In the genomic region with DNA sequence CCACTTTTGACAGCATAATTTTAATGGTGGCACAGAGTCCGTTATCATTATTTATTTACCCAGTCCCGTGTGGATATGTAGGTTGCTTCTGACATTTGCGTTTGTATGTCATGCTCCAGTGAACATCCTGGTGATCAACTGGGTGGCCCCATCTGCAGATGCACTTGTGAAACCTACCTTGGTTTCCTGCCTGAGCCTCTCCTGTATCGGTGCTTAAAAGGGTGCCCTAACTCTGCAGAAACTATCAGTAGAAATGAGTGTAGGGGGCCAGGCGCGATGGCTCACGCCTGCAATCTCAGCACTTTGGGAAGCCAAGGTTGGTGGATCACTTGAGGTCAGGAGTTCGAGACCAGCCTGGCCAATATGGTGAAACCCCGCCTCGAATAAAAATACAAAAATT, we compare ENCODE assay signal across 9 cellular contexts.
DNase-seq lines count a peak whose midpoint lies in the region; ATAC-seq and TF ChIP-seq lines count a peak whose summit lies in the region.
"Had no signal": no experiment of that assay in that cellular context is flagged by ENCODE, and none has a peak within 500 bp of the region (broad histone marks: within the 10 kb centered on the region; RNA-seq: fewer than 3 reads in every experiment).

No MANE protein-coding gene starts in this region.

- peaks cover 17 to 37% (median 25%) of the 10 kb centered on the region in 4 donors for H3K4me1 Mint-ChIP-seq in CD4-positive, alpha-beta memory T cell
- peaks cover 28% of the 10 kb centered on the region for H3K4me1 Mint-ChIP-seq in activated naive CD8-positive, alpha-beta T cell treated with anti-CD3 and anti-CD28 coated beads for 36 hours
- peaks cover 18% of the 10 kb centered on the region for H3K4me1 Mint-ChIP-seq in osteocyte (ENCODE audit: unreplicated experiment)

- H3K9me3 ChIP-seq in CD4-positive, alpha-beta memory T cell (ENCODE audit: control insufficient read depth in 1 of 2, low read length in 2 of 2), result no peaks in the 10 kb centered on the region
- H3K9me3 ChIP-seq in right lobe of liver (no peaks in the 10 kb centered on the region), HAP-1 (no peaks in the 10 kb centered on the region)

- no peaks in the 10 kb centered on the region for H3K36me3 ChIP-seq in CD4-positive, alpha-beta memory T cell (ENCODE audit: insufficient read depth, low read length)
- H3K36me3 ChIP-seq in right lobe of liver (no peaks in the 10 kb centered on the region), HAP-1 (replicated peaks) (no peaks in the 10 kb centered on the region)

- no peaks in the 10 kb centered on the region for H3K27me3 Mint-ChIP-seq in CD4-positive, alpha-beta memory T cell
- H3K27me3 Mint-ChIP-seq in activated naive CD8-positive, alpha-beta T cell treated with anti-CD3 and anti-CD28 coated beads for 36 hours, result no peaks in the 10 kb centered on the region
- peaks cover 5% of the 10 kb centered on the region for H3K27me3 Mint-ChIP-seq in osteocyte (ENCODE audit: unreplicated experiment)

- POLR2A ChIA-PET in CD4-positive, alpha-beta memory T cell (lab: Charles Lee; ENCODE audit: partially characterized antibody), result interaction anchor here (1.1 kb wide), 1 partner anchor 34 kb away, joined by 3 read pairs; no protein-coding TSS in a partner anchor

- TF ChIP-seq CTCF in GM20000 (IDR thresholded peaks at IDR 0.05; ENCODE audit: extremely low read depth, missing control alignments) (no peak), right lobe of liver (IDR thresholded peaks at IDR 0.05) (no peak), osteocyte (IDR thresholded peaks at IDR 0.05) (no peak)

- H3K27me3 ChIP-seq in CD4-positive, alpha-beta memory T cell (ENCODE audit: insufficient read depth, low read length), result no peaks in the 10 kb centered on the region
- H3K27me3 ChIP-seq in right lobe of liver (no peaks in the 10 kb centered on the region), HAP-1 (ENCODE audit: low read depth) (peaks cover 5% of the 10 kb centered on the region; the same call in 1 of the 2 replicates)

- CTCF ChIA-PET in CD4-positive, alpha-beta memory T cell (lab: Charles Lee; ENCODE audit: partially characterized antibody), result interaction anchor here (0.9 kb wide), 1 partner anchor 49 kb away, joined by 4 read pairs; no protein-coding TSS in a partner anchor

- peak; percentile 39 to 56 (median 45) for DNase-seq in CD4-positive, alpha-beta memory T cell
- DNase-seq in GM20000 (ENCODE audit: low spot score), result peak; percentile 82
- peak; percentile 64 for DNase-seq in activated naive CD8-positive, alpha-beta T cell treated with anti-CD3 and anti-CD28 coated beads for 36 hours
- DNase-seq in NCI-H187 (lab: John Stamatoyannopoulos, UW), result no peak
- no peak for DNase-seq in right lobe of liver
- DNase-seq in osteocyte (ENCODE audit: extremely low spot score, unreplicated experiment), result no peak
- no peak for DNase-seq in HAP-1 (ENCODE audit: low spot score in 2 of 2)
- DNase-seq: Calu3 had no signal

- peaks cover 0 to 2% (median 0%) of the 10 kb centered on the region in 8 donors for H3K9me3 Mint-ChIP-seq in CD4-positive, alpha-beta memory T cell
- no peaks in the 10 kb centered on the region for H3K9me3 Mint-ChIP-seq in activated naive CD8-positive, alpha-beta T cell treated with anti-CD3 and anti-CD28 coated beads for 36 hours
- no peaks in the 10 kb centered on the region for H3K9me3 Mint-ChIP-seq in osteocyte (ENCODE audit: unreplicated experiment)

- H3K27ac Mint-ChIP-seq in CD4-positive, alpha-beta memory T cell, result peak overlapping the region; percentile 38 to 81 (median 70)
- H3K27ac Mint-ChIP-seq in activated naive CD8-positive, alpha-beta T cell treated with anti-CD3 and anti-CD28 coated beads for 36 hours, result peak overlapping the region; percentile 77
- no peak overlapping the region for H3K27ac Mint-ChIP-seq in osteocyte (ENCODE audit: unreplicated experiment)

- no peaks in the 10 kb centered on the region for H3K36me3 Mint-ChIP-seq in CD4-positive, alpha-beta memory T cell
- H3K36me3 Mint-ChIP-seq in activated naive CD8-positive, alpha-beta T cell treated with anti-CD3 and anti-CD28 coated beads for 36 hours, result no peaks in the 10 kb centered on the region
- no peaks in the 10 kb centered on the region for H3K36me3 Mint-ChIP-seq in osteocyte (ENCODE audit: unreplicated experiment)

- no peak overlapping the region for H3K4me3 ChIP-seq in CD4-positive, alpha-beta memory T cell (ENCODE audit: low read length in 2 of 2)
- H3K4me3 ChIP-seq in right lobe of liver, result no peak overlapping the region
- H3K4me3 ChIP-seq in HAP-1, result no peak overlapping the region

- ATAC-seq in HG03442 (IDR thresholded peaks at IDR 0.05; ENCODE audit: unreplicated experiment) (peak; percentile 58), right lobe of liver (no peak)

- H3K4me3 Mint-ChIP-seq in CD4-positive, alpha-beta memory T cell, result peak overlapping the region; percentile 13 to 80 (median 66)
- peak overlapping the region; percentile 40 for H3K4me3 Mint-ChIP-seq in activated naive CD8-positive, alpha-beta T cell treated with anti-CD3 and anti-CD28 coated beads for 36 hours
- no peak overlapping the region for H3K4me3 Mint-ChIP-seq in osteocyte (ENCODE audit: unreplicated experiment)

- intact Hi-C loops in CD4-positive, alpha-beta memory T cell (cut with micrococcal nuclease), result no loop called here
- intact Hi-C loops in right lobe of liver (cut with DNase I), result no loop called here

- TF ChIP-seq POLR2A in right lobe of liver (IDR thresholded peaks at IDR 0.05), result no peak

- 53% methylated on average over 5 of the region's 10 CpGs for WGBS in right lobe of liver (ENCODE audit: insufficient coverage, low coverage, low lambda C conversion rate, missing lambda C conversion rate)

- in situ Hi-C loops in HAP-1 (cut with MboI; ENCODE audit: low sequenced_read_pairs), result no loop called here

- peaks cover 21% of the 10 kb centered on the region for H3K4me1 ChIP-seq in CD4-positive, alpha-beta memory T cell (ENCODE audit: insufficient read depth, low read length)
- H3K4me1 ChIP-seq in right lobe of liver (no peaks in the 10 kb centered on the region), HAP-1 (no peaks in the 10 kb centered on the region)

- H3K27ac ChIP-seq in CD4-positive, alpha-beta memory T cell (ENCODE audit: low read depth, low read length), result no peak overlapping the region
- no peak overlapping the region for H3K27ac ChIP-seq in right lobe of liver

Comparison
In these comparisons a context has a peak if more than half of its experiments do, and no peak if none do; other contexts are left out.
1. DNase-seq: peak in CD4-positive, alpha-beta memory T cell (5 of 5), GM20000 (single experiment) and activated naive CD8-positive, alpha-beta T cell treated with anti-CD3 and anti-CD28 coated beads for 36 hours (single experiment); none in NCI-H187 (0 of 2), right lobe of liver (0 of 3), osteocyte (single experiment) and HAP-1 (0 of 2).